4 cellular contexts compared by ENCODE assay signal in genomic region chr4:5568336-5568735, GRCh38.
"Had no signal": no experiment of that assay in that cellular context is flagged by ENCODE, and none has a peak within 500 bp of the region (broad histone marks: within the 10 kb centered on the region; RNA-seq: fewer than 3 reads in every experiment).

No MANE protein-coding gene starts in this region.

- H3K27ac ChIP-seq: HL-60 had no signal

- ATAC-seq: HepG2, K562 had no signal

- DNase-seq: IMR-90 had no signal

- H3K4me3 ChIP-seq: K562 had no signal
